Comparison of ENCODE assay signal across 15 cellular contexts in genomic region chr2:44928660-44929471, GRCh38. TPM values are rescaled to one million over a fixed set of nuclear protein-coding genes. Genes with fewer than 3 reads are reported as not detected.
DNase-seq lines count a peak whose midpoint lies in the region; ATAC-seq and TF ChIP-seq lines count a peak whose summit lies in the region.
"Had no signal": no experiment of that assay in that cellular context is flagged by ENCODE, and none has a peak within 500 bp of the region (broad histone marks: within the 10 kb centered on the region; RNA-seq: fewer than 3 reads in every experiment).

No MANE protein-coding gene starts in this region.

- H3K36me3 ChIP-seq in ACC112 (ENCODE audit: insufficient read depth, low read length) (no peaks in the 10 kb centered on the region), MG63 (no peaks in the 10 kb centered on the region), psoas muscle (ENCODE audit: insufficient read depth in 1 of 2, low read depth in 1 of 2) (no peaks in the 10 kb centered on the region)
- H3K36me3 ChIP-seq: neutrophil had no signal

- H3K9me3 ChIP-seq in MG63, result no peaks in the 10 kb centered on the region
- H3K9me3 ChIP-seq in psoas muscle, result no peaks in the 10 kb centered on the region
- H3K9me3 ChIP-seq: neutrophil had no signal

- H3K27me3 ChIP-seq in ACC112 (ENCODE audit: insufficient read depth, low read length), result peaks cover 100% of the 10 kb centered on the region
- H3K27me3 ChIP-seq in MG63, result peaks cover 40% of the 10 kb centered on the region
- peaks cover 0 to 95% (median 40%) of the 10 kb centered on the region in 3 donors for H3K27me3 ChIP-seq in psoas muscle (ENCODE audit: insufficient read depth in 3 of 3, low read length in 2 of 3)

- intact Hi-C loops in left cardiac atrium (cut with DNase I) (no loop called here), psoas muscle (cut with DNase I) (no loop called here)

- no peak for TF ChIP-seq CTCF in psoas muscle (IDR thresholded peaks at IDR 0.05)

- DNase-seq in MG63, result no peak
- no peak for DNase-seq in left cardiac atrium
- DNase-seq in psoas muscle, result no peak
- DNase-seq in nucleus accumbens (lab: John Stamatoyannopoulos, UW), result no peak
- no peak for DNase-seq in superior temporal gyrus (ENCODE audit: extremely low spot score)
- no peak for DNase-seq in activated CD4-positive, CD25-positive, alpha-beta regulatory T cell treated with anti-CD3 and anti-CD28 coated beads, Interleukin-2, amount 50 U/mL, for 72 hours
- DNase-seq in stimulated activated CD4-positive, alpha-beta T cell treated with anti-CD3 and anti-CD28 coated beads, Interleukin-12 subunit alpha, Interleukin-12 subunit beta, amount 100 ng/mL, for 4 hours, result no peak
- DNase-seq: NCI-H1048, SHP77 treated with DMSO at 0.1 percent for 48 hours had no signal

- H3K4me3 ChIP-seq in ACC112 (ENCODE audit: low read depth, low read length), result peak overlapping the region; percentile 24
- peak overlapping the region; percentile 21 for H3K4me3 ChIP-seq in MG63
- H3K4me3 ChIP-seq in psoas muscle, result peak overlapping the region; percentile 66

- ATAC-seq in left cardiac atrium, result peak; percentile 38 to 39
- ATAC-seq in psoas muscle, result peak in 3 of 4 donors; percentile 42 to 77 (median 50)
- ATAC-seq: activated T-cell treated with anti-CD3 and anti-CD28 coated beads, Interleukin-2, amount 50 U/mL, for 72 hours had no signal

- no peak overlapping the region for H3K27ac ChIP-seq in ACC112 (ENCODE audit: low read depth, low read length)
- no peak overlapping the region for H3K27ac ChIP-seq in psoas muscle
- H3K27ac ChIP-seq: neutrophil had no signal

- H3K4me1 ChIP-seq in ACC112 (ENCODE audit: control insufficient read depth, insufficient read depth, low read length, unreplicated experiment) (no peaks in the 10 kb centered on the region), psoas muscle (peaks cover 12% of the 10 kb centered on the region)

- WGBS in psoas muscle, 3 donors, result 2% methylated on average over 60 to 83 of the region's 83 CpGs

- no peak overlapping the region for H2AFZ ChIP-seq in ACC112 (ENCODE audit: low read length, unreplicated experiment)

- no peaks in the 10 kb centered on the region for H3K79me2 ChIP-seq in ACC112 (ENCODE audit: control insufficient read depth, insufficient read depth, low read length, unreplicated experiment)

RNA-seq across cellular contexts. Expression of gene SIX3, which starts 12.6 kb away (rescaled TPM):
- not detected in 2 replicates for total RNA-seq in MG63 (2014; rRNA removed; shearing (Covaris generic); ENCODE audit: low replicate concordance)
- total RNA-seq in left cardiac atrium (not detected), psoas muscle (under 1 TPM in 1 of 4 donors, not detected in 3; 0.20 TPM)
- polyA plus RNA-seq in psoas muscle, result under 1 TPM in 1 of 3 donors, not detected in 2; 0.01 TPM
- total RNA-seq: activated T-cell treated with anti-CD3 and anti-CD28 coated beads, Interleukin-2, amount 50 U/mL, for 72 hours; bronchial epithelial cell; Daoy; kidney epithelial cell had no signal
